Comparison of ENCODE assay signal across 1 cellular context in the genomic region with DNA sequence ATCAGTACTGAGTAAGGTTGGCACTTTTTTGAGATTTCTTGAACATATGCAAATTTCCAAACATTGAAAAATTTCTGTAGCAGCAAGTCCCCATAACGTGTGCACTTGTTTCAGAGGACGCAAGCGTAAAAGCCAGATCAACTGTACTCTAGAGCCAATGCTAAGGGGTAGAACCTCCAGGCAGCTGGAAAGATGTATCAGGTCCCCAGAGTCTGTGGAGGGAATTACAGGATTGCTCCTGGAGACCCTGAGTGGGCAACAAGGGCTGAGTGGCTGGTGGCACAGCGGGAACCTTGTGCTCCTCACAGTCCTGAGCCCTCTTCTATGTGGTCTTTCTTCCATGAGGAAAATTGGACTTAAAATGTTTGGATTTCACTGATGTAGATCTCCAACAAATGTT.
TF ChIP-seq lines count a peak whose summit lies in the region.

No MANE protein-coding gene starts in this region.

TF ChIP-seq in HepG2, 621 proteins besides CTCF, POLR2A, EP300 and RAD21:
- TF ChIP-seq EHMT2 (IDR thresholded peaks at IDR 0.05; ENCODE audit: borderline replicate concordance, low read depth, low read length) (no peak), CEBPG (CRISPR knock-in tag; IDR thresholded peaks at IDR 0.05) (no peak), ZBTB3 (CRISPR knock-in tag; IDR thresholded peaks at IDR 0.05; ENCODE audit: borderline replicate concordance, low read depth) (no peak), ZNF44 (CRISPR knock-in tag; IDR thresholded peaks at IDR 0.05) (no peak), CAMTA2 (CRISPR knock-in tag; IDR thresholded peaks at IDR 0.05; ENCODE audit: borderline replicate concordance) (no peak), SRSF9 (IDR thresholded peaks at IDR 0.05; ENCODE audit: borderline replicate concordance, insufficient read depth, low read depth, low read length, poor library complexity, severe bottlenecking) (no peak), KMT2B (CRISPR knock-in tag; IDR thresholded peaks at IDR 0.05) (no peak), MYNN (CRISPR knock-in tag; IDR thresholded peaks at IDR 0.05; ENCODE audit: low read depth) (no peak), ZNF772 (CRISPR knock-in tag; IDR thresholded peaks at IDR 0.05) (no peak), FOSL1 (CRISPR knock-in tag; IDR thresholded peaks at IDR 0.05; ENCODE audit: borderline replicate concordance) (no peak), SNAPC2 (CRISPR knock-in tag; IDR thresholded peaks at IDR 0.05) (no peak), RXRA (CRISPR knock-in tag; IDR thresholded peaks at IDR 0.05) (no peak), ZNF264 (CRISPR knock-in tag; IDR thresholded peaks at IDR 0.05) (no peak)
- TF ChIP-seq, protein P1, sequence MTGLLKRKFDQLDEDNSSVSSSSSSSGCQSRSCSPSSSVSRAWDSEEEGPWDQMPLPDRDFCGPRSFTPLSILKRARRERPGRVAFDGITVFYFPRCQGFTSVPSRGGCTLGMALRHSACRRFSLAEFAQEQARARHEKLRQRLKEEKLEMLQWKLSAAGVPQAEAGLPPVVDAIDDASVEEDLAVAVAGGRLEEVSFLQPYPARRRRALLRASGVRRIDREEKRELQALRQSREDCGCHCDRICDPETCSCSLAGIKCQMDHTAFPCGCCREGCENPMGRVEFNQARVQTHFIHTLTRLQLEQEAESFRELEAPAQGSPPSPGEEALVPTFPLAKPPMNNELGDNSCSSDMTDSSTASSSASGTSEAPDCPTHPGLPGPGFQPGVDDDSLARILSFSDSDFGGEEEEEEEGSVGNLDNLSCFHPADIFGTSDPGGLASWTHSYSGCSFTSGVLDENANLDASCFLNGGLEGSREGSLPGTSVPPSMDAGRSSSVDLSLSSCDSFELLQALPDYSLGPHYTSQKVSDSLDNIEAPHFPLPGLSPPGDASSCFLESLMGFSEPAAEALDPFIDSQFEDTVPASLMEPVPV (CRISPR knock-in tag; IDR thresholded peaks at IDR 0.05) = no peak
- TF ChIP-seq, protein P2, sequence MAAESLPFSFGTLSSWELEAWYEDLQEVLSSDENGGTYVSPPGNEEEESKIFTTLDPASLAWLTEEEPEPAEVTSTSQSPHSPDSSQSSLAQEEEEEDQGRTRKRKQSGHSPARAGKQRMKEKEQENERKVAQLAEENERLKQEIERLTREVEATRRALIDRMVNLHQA (CRISPR knock-in tag; IDR thresholded peaks at IDR 0.05) = no peak
- TF ChIP-seq, protein P3, sequence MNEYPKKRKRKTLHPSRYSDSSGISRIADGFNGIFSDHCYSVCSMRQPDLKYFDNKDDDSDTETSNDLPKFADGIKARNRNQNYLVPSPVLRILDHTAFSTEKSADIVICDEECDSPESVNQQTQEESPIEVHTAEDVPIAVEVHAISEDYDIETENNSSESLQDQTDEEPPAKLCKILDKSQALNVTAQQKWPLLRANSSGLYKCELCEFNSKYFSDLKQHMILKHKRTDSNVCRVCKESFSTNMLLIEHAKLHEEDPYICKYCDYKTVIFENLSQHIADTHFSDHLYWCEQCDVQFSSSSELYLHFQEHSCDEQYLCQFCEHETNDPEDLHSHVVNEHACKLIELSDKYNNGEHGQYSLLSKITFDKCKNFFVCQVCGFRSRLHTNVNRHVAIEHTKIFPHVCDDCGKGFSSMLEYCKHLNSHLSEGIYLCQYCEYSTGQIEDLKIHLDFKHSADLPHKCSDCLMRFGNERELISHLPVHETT (CRISPR knock-in tag; conservative IDR thresholded peaks at IDR 0.05) = no peak
- TF ChIP-seq, protein P4, sequence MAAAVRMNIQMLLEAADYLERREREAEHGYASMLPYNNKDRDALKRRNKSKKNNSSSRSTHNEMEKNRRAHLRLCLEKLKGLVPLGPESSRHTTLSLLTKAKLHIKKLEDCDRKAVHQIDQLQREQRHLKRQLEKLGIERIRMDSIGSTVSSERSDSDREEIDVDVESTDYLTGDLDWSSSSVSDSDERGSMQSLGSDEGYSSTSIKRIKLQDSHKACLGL (CRISPR knock-in tag; IDR thresholded peaks at IDR 0.05) = no peak
- TF ChIP-seq, protein P5, sequence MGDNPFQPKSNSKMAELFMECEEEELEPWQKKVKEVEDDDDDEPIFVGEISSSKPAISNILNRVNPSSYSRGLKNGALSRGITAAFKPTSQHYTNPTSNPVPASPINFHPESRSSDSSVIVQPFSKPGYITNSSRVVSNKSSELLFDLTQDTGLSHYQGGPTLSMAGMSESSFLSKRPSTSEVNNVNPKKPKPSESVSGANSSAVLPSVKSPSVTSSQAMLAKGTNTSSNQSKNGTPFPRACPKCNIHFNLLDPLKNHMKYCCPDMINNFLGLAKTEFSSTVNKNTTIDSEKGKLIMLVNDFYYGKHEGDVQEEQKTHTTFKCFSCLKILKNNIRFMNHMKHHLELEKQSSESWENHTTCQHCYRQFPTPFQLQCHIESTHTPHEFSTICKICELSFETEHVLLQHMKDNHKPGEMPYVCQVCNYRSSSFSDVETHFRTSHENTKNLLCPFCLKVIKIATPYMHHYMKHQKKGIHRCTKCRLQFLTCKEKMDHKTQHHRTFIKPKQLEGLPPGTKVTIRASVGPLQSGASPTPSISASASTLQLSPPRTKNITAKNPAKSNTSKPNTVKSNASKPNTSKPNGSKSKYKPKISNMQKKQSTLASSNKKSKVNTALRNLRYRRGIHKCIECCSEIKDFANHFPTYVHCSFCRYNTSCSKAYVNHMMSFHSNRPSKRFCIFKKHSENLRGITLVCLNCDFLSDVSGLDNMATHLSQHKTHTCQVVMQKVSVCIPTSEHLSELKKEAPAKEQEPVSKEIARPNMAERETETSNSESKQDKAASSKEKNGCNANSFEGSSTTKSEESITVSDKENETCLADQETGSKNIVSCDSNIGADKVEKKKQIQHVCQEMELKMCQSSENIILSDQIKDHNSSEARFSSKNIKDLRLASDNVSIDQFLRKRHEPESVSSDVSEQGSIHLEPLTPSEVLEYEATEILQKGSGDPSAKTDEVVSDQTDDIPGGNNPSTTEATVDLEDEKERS (CRISPR knock-in tag; IDR thresholded peaks at IDR 0.05) = no peak
